1 cellular context compared by ENCODE assay signal in genomic region chr16:31472559-31473203, GRCh38.
TF ChIP-seq lines count a peak whose summit lies in the region.

No MANE protein-coding gene starts in this region.

TF ChIP-seq in endothelial cell of umbilical vein, 7 proteins besides CTCF, POLR2A, EP300 and RAD21:
- TF ChIP-seq EZH2 (IDR thresholded peaks at IDR 0.05; ENCODE audit: borderline replicate concordance, low read depth, low read length, severe bottlenecking) (no peak), POLR2AphosphoS5 (IDR thresholded peaks at IDR 0.05; ENCODE audit: insufficient read depth, low read depth, low read length) (peak; percentile 73), FOS (IDR thresholded peaks at IDR 0.05; ENCODE audit: borderline replicate concordance, insufficient read depth, low read length) (no peak), GATA2 (IDR thresholded peaks at IDR 0.05; ENCODE audit: insufficient read depth, insufficient read length, low read depth, low read length) (no peak), JUN (IDR thresholded peaks at IDR 0.05; ENCODE audit: borderline replicate concordance, insufficient read depth, insufficient read length, low read depth) (no peak), MAX (IDR thresholded peaks at IDR 0.05; ENCODE audit: insufficient read depth, insufficient read length) (no peak)
